In genomic region chr7:107995184-107996071, GRCh38 we compare ENCODE assay signal across 10 cellular contexts. TPM values are rescaled to one million over a fixed set of nuclear protein-coding genes. Genes with fewer than 3 reads are reported as not detected.
A peak's percentile ranks its signal among the peaks of the same experiment; 100 is the strongest.
DNase-seq lines count a peak whose midpoint lies in the region; ATAC-seq, FAIRE-seq and TF ChIP-seq lines count a peak whose summit lies in the region.
"Had no signal": no experiment of that assay in that cellular context is flagged by ENCODE, and none has a peak within 500 bp of the region (broad histone marks: within the 10 kb centered on the region; RNA-seq: fewer than 3 reads in every experiment).

No MANE protein-coding gene starts in this region.

- no peak overlapping the region for H3K4me3 ChIP-seq in RWPE2 (ENCODE audit: severe bottlenecking)

- no peaks in the 10 kb centered on the region for H3K27me3 ChIP-seq in RWPE2 (ENCODE audit: insufficient read depth, poor library complexity, severe bottlenecking)
- no peaks in the 10 kb centered on the region for H3K27me3 ChIP-seq in foreskin keratinocyte

- H3K27ac ChIP-seq in RWPE2 (ENCODE audit: poor library complexity, severe bottlenecking), result peak overlapping the region; percentile 99
- no peak overlapping the region for H3K27ac ChIP-seq in foreskin keratinocyte

- H3K4me1 Mint-ChIP-seq in activated naive CD8-positive, alpha-beta T cell treated with anti-CD3 and anti-CD28 coated beads, Interleukin-2, amount 50 U/mL, for 24 hours, result no peaks in the 10 kb centered on the region

- peak; percentile 86 for DNase-seq in H4 (ENCODE audit: low spot score)
- DNase-seq in RWPE2 (ENCODE audit: low spot score), result no peak
- peak in 1 of 2 donors; percentile 68 for DNase-seq in foreskin keratinocyte
- DNase-seq in pulmonary artery endothelial cell (ENCODE audit: low read depth, low spot score), result peak; percentile 91
- DNase-seq in activated naive CD8-positive, alpha-beta T cell treated with anti-CD3 and anti-CD28 coated beads, Interleukin-2, amount 50 U/mL, for 24 hours, result no peak
- DNase-seq in GM19239 (ENCODE audit: insufficient read length, low spot score), result no peak
- no peak for DNase-seq in stimulated activated CD8-positive, alpha-beta memory T cell treated with anti-CD3 and anti-CD28 coated beads, Interleukin-4, amount 100 ng/mL, for 48 hours
- DNase-seq: NCI-H1930 had no signal

- H3K9me3 Mint-ChIP-seq in activated naive CD8-positive, alpha-beta T cell treated with anti-CD3 and anti-CD28 coated beads, Interleukin-2, amount 50 U/mL, for 24 hours, result no peaks in the 10 kb centered on the region

- no peak overlapping the region for H3K27ac Mint-ChIP-seq in activated naive CD8-positive, alpha-beta T cell treated with anti-CD3 and anti-CD28 coated beads, Interleukin-2, amount 50 U/mL, for 24 hours

- FAIRE-seq in GM19239 (lab: Jason Lieb, UNC), result no peak
- FAIRE-seq: colon had no signal

- H3K4me3 Mint-ChIP-seq in activated naive CD8-positive, alpha-beta T cell treated with anti-CD3 and anti-CD28 coated beads, Interleukin-2, amount 50 U/mL, for 24 hours, result no peak overlapping the region

- TF ChIP-seq CTCF in RWPE2 (IDR thresholded peaks at IDR 0.05; ENCODE audit: poor library complexity, severe bottlenecking) (no peak), foreskin keratinocyte (conservative IDR thresholded peaks at IDR 0.05) (no peak)

- H3K4me1 ChIP-seq in RWPE2 (ENCODE audit: insufficient read depth, poor library complexity, severe bottlenecking) (peaks cover 62% of the 10 kb centered on the region), foreskin keratinocyte (peaks cover 59% of the 10 kb centered on the region)

- no peaks in the 10 kb centered on the region for H3K9me3 ChIP-seq in RWPE2 (ENCODE audit: severe bottlenecking)

- ATAC-seq in RWPE2 (ENCODE audit: low read depth), result peak; percentile 66
- peak; percentile 18 for ATAC-seq in foreskin keratinocyte
- ATAC-seq in GM18867 (IDR thresholded peaks at IDR 0.05; ENCODE audit: unreplicated experiment), result no peak
- ATAC-seq in activated naive CD8-positive, alpha-beta T cell treated with anti-CD3 and anti-CD28 coated beads, Interleukin-2, amount 50 U/mL, for 24 hours, result no peak

- peaks cover 94% of the 10 kb centered on the region for H3K36me3 ChIP-seq in RWPE2 (ENCODE audit: low read depth)

- no peaks in the 10 kb centered on the region for H3K36me3 Mint-ChIP-seq in activated naive CD8-positive, alpha-beta T cell treated with anti-CD3 and anti-CD28 coated beads, Interleukin-2, amount 50 U/mL, for 24 hours (ENCODE audit: low read depth)

- peaks cover 34% of the 10 kb centered on the region for H3K27me3 Mint-ChIP-seq in activated naive CD8-positive, alpha-beta T cell treated with anti-CD3 and anti-CD28 coated beads, Interleukin-2, amount 50 U/mL, for 24 hours

RNA-seq across cellular contexts. Expression of gene LAMB1, which starts 7.5 kb away (rescaled TPM):
- 128 and 140 TPM in 2 replicates for total RNA-seq in H4 (2014; rRNA removed; shearing (Covaris generic))
- 179 and 219 TPM in 2 replicates for total RNA-seq in foreskin keratinocyte
- 120 and 135 TPM in 2 replicates for polyA plus RNA-seq in foreskin keratinocyte
- 542 and 685 TPM in 2 replicates for total RNA-seq in pulmonary artery endothelial cell

Comparison
In these comparisons a context has a peak if more than half of its experiments do, and no peak if none do; other contexts are left out.
1. DNase-seq: peak in H4 (single experiment) and pulmonary artery endothelial cell (single experiment); none in RWPE2 (single experiment), activated naive CD8-positive, alpha-beta T cell treated with anti-CD3 and anti-CD28 coated beads, Interleukin-2, amount 50 U/mL, for 24 hours (single experiment), GM19239 (single experiment) and stimulated activated CD8-positive, alpha-beta memory T cell treated with anti-CD3 and anti-CD28 coated beads, Interleukin-4, amount 100 ng/mL, for 48 hours (single experiment).
2. ATAC-seq: peak in RWPE2 (single experiment) and foreskin keratinocyte (single experiment); none in GM18867 (single experiment) and activated naive CD8-positive, alpha-beta T cell treated with anti-CD3 and anti-CD28 coated beads, Interleukin-2, amount 50 U/mL, for 24 hours (single experiment).